1 cellular context compared by ENCODE assay signal in the genomic region with DNA sequence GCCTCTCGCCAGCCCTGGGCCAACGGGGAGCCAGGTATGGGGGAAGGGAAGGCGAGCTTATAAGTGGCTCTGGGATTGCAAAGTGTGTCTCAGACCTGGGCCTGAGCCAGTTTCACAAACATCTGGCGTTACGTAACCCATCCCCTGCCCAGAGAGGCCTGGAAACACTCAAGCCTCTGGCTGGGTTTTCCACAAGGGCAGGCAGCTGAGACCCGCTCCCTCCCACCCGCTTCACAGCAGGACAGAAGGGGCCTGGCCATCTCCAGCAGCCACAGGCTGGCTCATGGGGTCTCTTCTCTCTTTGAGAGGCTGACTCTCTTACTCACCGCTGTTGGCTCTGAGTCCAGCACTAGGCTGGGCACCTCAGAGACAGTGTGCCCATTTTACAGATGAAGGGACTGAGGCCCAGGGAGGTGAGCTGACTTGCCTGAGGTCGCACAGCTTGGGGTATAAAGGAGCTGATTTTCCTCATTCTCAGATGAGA.
A peak's percentile ranks its signal among the peaks of the same experiment; 100 is the strongest.
TF ChIP-seq lines count a peak whose summit lies in the region.

No MANE protein-coding gene starts in this region.

TF ChIP-seq in HEK293, 187 proteins besides CTCF, POLR2A, EP300 and RAD21 (continued from another document):
- TF ChIP-seq FEZF1 (tag by site-specific recombination; IDR thresholded peaks at IDR 0.05) (no peak), ZNF629 (tag by site-specific recombination; IDR thresholded peaks at IDR 0.05) (peak; percentile 39)
